ENCODE assay signal across 14 cellular contexts in genomic region chr20:16615199-16615598, GRCh38. TPM values are rescaled to one million over a fixed set of nuclear protein-coding genes. Genes with fewer than 3 reads are reported as not detected.
A peak's percentile ranks its signal among the peaks of the same experiment; 100 is the strongest.
DNase-seq lines count a peak whose midpoint lies in the region; ATAC-seq and TF ChIP-seq lines count a peak whose summit lies in the region.
"Had no signal": no experiment of that assay in that cellular context is flagged by ENCODE, and none has a peak within 500 bp of the region (broad histone marks: within the 10 kb centered on the region; RNA-seq: fewer than 3 reads in every experiment).

No MANE protein-coding gene starts in this region.

- no peak overlapping the region for H3K4me3 ChIP-seq in GM23248
- H3K4me3 ChIP-seq in RWPE2 (ENCODE audit: severe bottlenecking): no peak overlapping the region
- H3K4me3 ChIP-seq: dorsolateral prefrontal cortex, K562, spleen had no signal

- H3K4me1 ChIP-seq in GM23248 (ENCODE audit: insufficient read depth): no peaks in the 10 kb centered on the region
- peaks cover 2% of the 10 kb centered on the region for H3K4me1 ChIP-seq in RWPE2 (ENCODE audit: insufficient read depth, poor library complexity, severe bottlenecking)

- no peaks in the 10 kb centered on the region for H3K36me3 ChIP-seq in GM23248 (ENCODE audit: low read depth)
- no peaks in the 10 kb centered on the region for H3K36me3 ChIP-seq in RWPE2 (ENCODE audit: low read depth)
- H3K36me3 ChIP-seq: spleen had no signal

- in situ Hi-C loops in GM23248 (cut with MboI): no loop called here

- H3K9me3 ChIP-seq in GM23248 (ENCODE audit: low read depth) (no peaks in the 10 kb centered on the region), RWPE2 (ENCODE audit: severe bottlenecking) (no peaks in the 10 kb centered on the region)

- H3K27ac ChIP-seq in GM23248: no peak overlapping the region
- no peak overlapping the region for H3K27ac ChIP-seq in RWPE2 (ENCODE audit: poor library complexity, severe bottlenecking)

- H3K9me2 ChIP-seq in GM23248 (ENCODE audit: insufficient read depth): no peaks in the 10 kb centered on the region

- H2AFZ ChIP-seq in GM23248: no peak overlapping the region

- DNase-seq in GM23248 (peak; percentile 48), RWPE2 (ENCODE audit: low spot score) (no peak), foreskin melanocyte (peak; percentile 84), renal cortical epithelial cell (ENCODE audit: low read depth) (peak; percentile 11), NCI-H226 (no peak), posterior vena cava (ENCODE audit: low spot score) (no peak), NCI-H524 treated with DMSO at 0.1 percent for 48 hours (lab: John Stamatoyannopoulos, UW) (no peak)
- DNase-seq in activated CD4-positive, CD25-positive, alpha-beta regulatory T cell treated with anti-CD3 and anti-CD28 coated beads, Interleukin-2, amount 50 U/mL, for 72 hours: no peak
- DNase-seq: GDM1; kidney; spleen; stimulated activated naive CD8-positive, alpha-beta T cell treated with anti-CD3 and anti-CD28 coated beads, Interleukin-15, Interleukin-2, amounts not matched to agents 100 U/mL and 50 U/mL, for 24 hours had no signal

- no peaks in the 10 kb centered on the region for H3F3A ChIP-seq in GM23248 (ENCODE audit: insufficient read depth)

- peak; percentile 98 for ATAC-seq in RWPE2 (ENCODE audit: low read depth)
- ATAC-seq: K562; stimulated activated naive CD8-positive, alpha-beta T cell treated with anti-CD3 and anti-CD28 coated beads, Interleukin-15, Interleukin-2, amounts not matched to agents 100 U/mL and 50 U/mL, for 24 hours had no signal

- intact Hi-C loops in posterior vena cava (cut with DNase I): loop anchor here in 1 of 2 donors (5.0 kb wide), 1 partner anchor 1353 kb away; no protein-coding TSS in a partner anchor

- no peak overlapping the region for H3K4me2 ChIP-seq in GM23248 (ENCODE audit: unreplicated experiment)

- H3K9ac ChIP-seq in GM23248: no peak overlapping the region

- no peaks in the 10 kb centered on the region for H3K79me2 ChIP-seq in GM23248 (ENCODE audit: insufficient read depth)

- no peak for TF ChIP-seq CTCF in RWPE2 (IDR thresholded peaks at IDR 0.05; ENCODE audit: poor library complexity, severe bottlenecking)

- no peaks in the 10 kb centered on the region for H3K27me3 ChIP-seq in GM23248 (replicated peaks; ENCODE audit: insufficient read depth)
- H3K27me3 ChIP-seq in RWPE2 (ENCODE audit: insufficient read depth, poor library complexity, severe bottlenecking): no peaks in the 10 kb centered on the region
- H3K27me3 ChIP-seq: dorsolateral prefrontal cortex had no signal

- no peaks in the 10 kb centered on the region for H4K20me1 ChIP-seq in GM23248 (ENCODE audit: insufficient read depth)

- 26 to 29% methylated on average over 7 of the region's 7 CpGs for WGBS in GM23248 (ENCODE audit: low coverage in 1 of 2, low lambda C conversion rate in 2 of 2, missing lambda C conversion rate in 2 of 2), 2 experiments

RNA-seq across cellular contexts. Expression of gene KIF16B, which starts 42.0 kb away (rescaled TPM):
- total RNA-seq in GM23248 (2014; rRNA removed; shearing (Covaris generic)): 1.7 and 3.9 TPM in 2 replicates
- polyA plus RNA-seq in GM23248 (2016; fragmentation: Nextera tagmentation; extraction: Ambion mirVana): 2.6 and 3.0 TPM in 2 replicates
- total RNA-seq in renal cortical epithelial cell: 9.6 and 18.6 TPM in 2 replicates
- 10 to 100 TPM; 16.3 to 17.5 TPM for total RNA-seq in posterior vena cava

Comparison
In these comparisons a context has a peak if more than half of its experiments do, and no peak if none do; other contexts are left out.
1. DNase-seq: peak in GM23248 (single experiment), foreskin melanocyte (single experiment) and renal cortical epithelial cell (single experiment); none in RWPE2 (single experiment), NCI-H226 (single experiment), activated CD4-positive, CD25-positive, alpha-beta regulatory T cell treated with anti-CD3 and anti-CD28 coated beads, Interleukin-2, amount 50 U/mL, for 72 hours (single experiment), posterior vena cava (single experiment) and NCI-H524 treated with DMSO at 0.1 percent for 48 hours (single experiment).